In genomic region chr12:54140958-54141388, GRCh38 we compare ENCODE assay signal across 16 cellular contexts. TPM values are rescaled to one million over a fixed set of nuclear protein-coding genes. Genes with fewer than 3 reads are reported as not detected.
A peak's percentile ranks its signal among the peaks of the same experiment; 100 is the strongest.
DNase-seq lines count a peak whose midpoint lies in the region; ATAC-seq and TF ChIP-seq lines count a peak whose summit lies in the region.
"Had no signal": no experiment of that assay in that cellular context is flagged by ENCODE, and none has a peak within 500 bp of the region (broad histone marks: within the 10 kb centered on the region; RNA-seq: fewer than 3 reads in every experiment).

No MANE protein-coding gene starts in this region.

- no peaks in the 10 kb centered on the region for H3K36me3 Mint-ChIP-seq in activated naive CD8-positive, alpha-beta T cell treated with anti-CD3 and anti-CD28 coated beads, Interleukin-2, amount 50 U/mL, for 24 hours (ENCODE audit: low read depth)
- H3K36me3 Mint-ChIP-seq: CD8-positive, alpha-beta T cell had no signal

- 0 out of 2 replicates have a peak, but pooled peaks cover 3% of the 10 kb centered on the region for H4K20me1 ChIP-seq in PC-9 (ENCODE audit: insufficient read depth)

- no TSS peak for BruUV-seq in PC-9 (replicated peaks; lab: Mats Ljungman, UMichigan)

- H3K4me1 Mint-ChIP-seq in activated naive CD8-positive, alpha-beta T cell treated with anti-CD3 and anti-CD28 coated beads, Interleukin-2, amount 50 U/mL, for 24 hours = no peaks in the 10 kb centered on the region

- DNase-seq in NCI-H226 (peak; percentile 56), esophagus squamous epithelium (lab: John Stamatoyannopoulos, UW) (no peak), mucosa of descending colon (no peak), testis (peak; percentile 55), pons (ENCODE audit: low spot score) (no peak), PC-9 (no peak)
- no peak for DNase-seq in activated naive CD8-positive, alpha-beta T cell treated with anti-CD3 and anti-CD28 coated beads, Interleukin-2, amount 50 U/mL, for 24 hours
- DNase-seq: activated CD4-positive, alpha-beta T cell treated with anti-CD3 and anti-CD28 coated beads, Interleukin-2, amount 50 U/mL, for 4 hours; activated naive CD4-positive, alpha-beta T cell treated with Interleukin-2 at 50 U/mL for 16 hours; CD8-positive, alpha-beta T cell; dermis blood vessel endothelial cell; midbrain; NCI-H1417 treated with DMSO at 0.1 percent for 48 hours had no signal

- CTCF ChIA-PET in PC-9 (lab: Charles Lee) = no interaction called here

- TF ChIP-seq POLR2A in esophagus squamous epithelium (IDR thresholded peaks at IDR 0.05) = no peak
- TF ChIP-seq POLR2A in testis (IDR thresholded peaks at IDR 0.05) = no peak

- H3K27ac ChIP-seq in esophagus squamous epithelium = peak overlapping the region; percentile 32 to 87 (median 73)
- peak overlapping the region; percentile 63 to 64 for H3K27ac ChIP-seq in testis
- no peak overlapping the region for H3K27ac ChIP-seq in PC-9

- H3K9me2 ChIP-seq in PC-9 (ENCODE audit: insufficient read depth) = no peaks in the 10 kb centered on the region

- H3F3A ChIP-seq in PC-9 (ENCODE audit: insufficient read depth, low read depth) = no peaks in the 10 kb centered on the region

- H3K79me2 ChIP-seq in PC-9 (ENCODE audit: low read depth) = no peaks in the 10 kb centered on the region

- no peak overlapping the region for H2AFZ ChIP-seq in PC-9

- peaks cover 22% of the 10 kb centered on the region for H3K27me3 Mint-ChIP-seq in activated naive CD8-positive, alpha-beta T cell treated with anti-CD3 and anti-CD28 coated beads, Interleukin-2, amount 50 U/mL, for 24 hours

- H3K27ac Mint-ChIP-seq in activated naive CD8-positive, alpha-beta T cell treated with anti-CD3 and anti-CD28 coated beads, Interleukin-2, amount 50 U/mL, for 24 hours = no peak overlapping the region
- H3K27ac Mint-ChIP-seq: CD8-positive, alpha-beta T cell had no signal

- H3K9me3 ChIP-seq in esophagus squamous epithelium (no peaks in the 10 kb centered on the region), mucosa of descending colon (no peaks in the 10 kb centered on the region), testis (no peaks in the 10 kb centered on the region), PC-9 (ENCODE audit: insufficient read depth, low read depth) (no peaks in the 10 kb centered on the region)
- H3K9me3 ChIP-seq: HAP-1 had no signal

- H3K4me1 ChIP-seq in esophagus squamous epithelium = peaks cover 0 to 40% (median 0%) of the 10 kb centered on the region in 3 donors
- H3K4me1 ChIP-seq in mucosa of descending colon (ENCODE audit: low read depth) = no peaks in the 10 kb centered on the region
- H3K4me1 ChIP-seq in testis = peaks cover 13% of the 10 kb centered on the region
- no peaks in the 10 kb centered on the region for H3K4me1 ChIP-seq in PC-9 (replicated peaks; ENCODE audit: insufficient read depth)
- H3K4me1 ChIP-seq: HAP-1 had no signal

- peak; percentile 43 for ATAC-seq in mucosa of descending colon
- ATAC-seq in activated naive CD8-positive, alpha-beta T cell treated with anti-CD3 and anti-CD28 coated beads, Interleukin-2, amount 50 U/mL, for 24 hours = no peak
- no peak for ATAC-seq in GM21576 (IDR thresholded peaks at IDR 0.05; ENCODE audit: unreplicated experiment)
- ATAC-seq: CD8-positive, alpha-beta T cell had no signal

- no peaks in the 10 kb centered on the region for H3K36me3 ChIP-seq in esophagus squamous epithelium
- H3K36me3 ChIP-seq in mucosa of descending colon (ENCODE audit: low read depth) = no peaks in the 10 kb centered on the region
- no peaks in the 10 kb centered on the region for H3K36me3 ChIP-seq in testis (ENCODE audit: low read depth, missing control alignments)
- H3K36me3 ChIP-seq in PC-9 (ENCODE audit: low read depth) = no peaks in the 10 kb centered on the region
- H3K36me3 ChIP-seq: HAP-1 had no signal

- H3K9me3 Mint-ChIP-seq in activated naive CD8-positive, alpha-beta T cell treated with anti-CD3 and anti-CD28 coated beads, Interleukin-2, amount 50 U/mL, for 24 hours = no peaks in the 10 kb centered on the region
- H3K9me3 Mint-ChIP-seq: CD8-positive, alpha-beta T cell had no signal

- 48 to 69% methylated on average over 3 to 9 of the region's 9 CpGs for WGBS in esophagus squamous epithelium, 2 donors
- 42 to 50% methylated on average over 9 of the region's 9 CpGs for WGBS in testis, 2 donors

- H3K4me3 ChIP-seq in esophagus squamous epithelium = peak overlapping the region in 1 of 4 donors; percentile 18
- no peak overlapping the region for H3K4me3 ChIP-seq in mucosa of descending colon
- no peak overlapping the region for H3K4me3 ChIP-seq in testis
- H3K4me3 ChIP-seq in PC-9 = no peak overlapping the region
- H3K4me3 ChIP-seq: HAP-1, smooth muscle cell had no signal

- no peak overlapping the region for H3K4me2 ChIP-seq in PC-9
- H3K4me2 ChIP-seq: smooth muscle cell had no signal

- no peak overlapping the region for H3K4me3 Mint-ChIP-seq in activated naive CD8-positive, alpha-beta T cell treated with anti-CD3 and anti-CD28 coated beads, Interleukin-2, amount 50 U/mL, for 24 hours
- H3K4me3 Mint-ChIP-seq: CD8-positive, alpha-beta T cell had no signal

- peaks cover 0 to 4% (median 0%) of the 10 kb centered on the region in 4 donors for H3K27me3 ChIP-seq in esophagus squamous epithelium
- H3K27me3 ChIP-seq in testis = no peaks in the 10 kb centered on the region
- H3K27me3 ChIP-seq in PC-9 (ENCODE audit: insufficient read depth, low read depth) = peaks cover 20% of the 10 kb centered on the region

- intact Hi-C loops in esophagus squamous epithelium (cut with DNase I) (no loop called here), mucosa of descending colon (cut with DNase I, micrococcal nuclease) (no loop called here), testis (cut with DNase I; ENCODE audit: low total_unique reads) (no loop called here), PC-9 (cut with micrococcal nuclease; ENCODE audit: unreplicated experiment) (no loop called here)

- TF ChIP-seq CTCF in esophagus squamous epithelium (IDR thresholded peaks at IDR 0.05) (no peak), mucosa of descending colon (IDR thresholded peaks at IDR 0.05) (no peak), testis (IDR thresholded peaks at IDR 0.05) (no peak), PC-9 (conservative IDR thresholded peaks at IDR 0.05) (no peak)

- POLR2A ChIA-PET in PC-9 (lab: Charles Lee; ENCODE audit: unreplicated experiment) = no interaction called here

RNA-seq across cellular contexts. Expression of gene SMUG1, which starts 47.8 kb away (rescaled TPM):
- total RNA-seq in esophagus squamous epithelium (10 to 100 TPM; 30.5 to 44.1 (median 38.7) TPM), mucosa of descending colon (10 to 100 TPM; 26.2 to 39.4 (median 28.9) TPM), testis (10 to 100 TPM; 33.8 to 37.2 TPM), PC-9 (2021) (37.8 and 53.7 TPM in 2 replicates)
- polyA plus RNA-seq in testis (ENCODE audit: insufficient read depth, low read depth, low replicate concordance) = 35.8 TPM

Comparison
In these comparisons a context has a peak if more than half of its experiments do, and no peak if none do; other contexts are left out.
1. DNase-seq: peak in NCI-H226 (single experiment) and testis (single experiment); none in esophagus squamous epithelium (single experiment), mucosa of descending colon (0 of 3), activated naive CD8-positive, alpha-beta T cell treated with anti-CD3 and anti-CD28 coated beads, Interleukin-2, amount 50 U/mL, for 24 hours (single experiment), pons (single experiment) and PC-9 (0 of 2).